ENCODE assay signal across 15 cellular contexts in genomic region chr2:168431301-168432024, GRCh38. TPM values are rescaled to one million over a fixed set of nuclear protein-coding genes. Genes with fewer than 3 reads are reported as not detected.
DNase-seq lines count a peak whose midpoint lies in the region; ATAC-seq lines count a peak whose summit lies in the region.
"Had no signal": no experiment of that assay in that cellular context is flagged by ENCODE, and none has a peak within 500 bp of the region (broad histone marks: within the 10 kb centered on the region; RNA-seq: fewer than 3 reads in every experiment).

No MANE protein-coding gene starts in this region.

- H3K27ac ChIP-seq in Karpas-422 (ENCODE audit: low read length), result no peak overlapping the region
- H3K27ac ChIP-seq: A549, C4-2B, Peyer's patch had no signal

- no peaks in the 10 kb centered on the region for H3K79me2 ChIP-seq in Karpas-422 (ENCODE audit: low read length)

- H3K9me3 ChIP-seq in HAP-1 (no peaks in the 10 kb centered on the region), Karpas-422 (ENCODE audit: low read length) (no peaks in the 10 kb centered on the region)
- H3K9me3 ChIP-seq: A549, Peyer's patch had no signal

- H3K4me3 ChIP-seq in HAP-1 (no peak overlapping the region), Karpas-422 (ENCODE audit: low read length) (no peak overlapping the region)
- H3K4me3 ChIP-seq: A549, Peyer's patch had no signal

- in situ Hi-C loops in HAP-1 (cut with MboI; ENCODE audit: low sequenced_read_pairs), result no loop called here

- peak overlapping the region; percentile 57 to 71 for H3K4me3 Mint-ChIP-seq in activated T-cell treated with anti-CD3 and anti-CD28 coated beads, Interleukin-2, amount 50 U/mL, for 72 hours
- H3K4me3 Mint-ChIP-seq in activated T-cell treated with anti-CD3 and anti-CD28 coated beads, Interleukin-2, amount 50 U/mL, for 4 hours, result no peak overlapping the region
- no peak overlapping the region for H3K4me3 Mint-ChIP-seq in activated T-helper 1 cell treated with anti-CD3 and anti-CD28 coated beads, Interleukin-12 subunit alpha, Interleukin-12 subunit beta, Interleukin-2, Interleukin-4 antibody, amounts not matched to agents 30 ng/mL and 10 ng/mL and 1 ng/mL, durations not matched to agents 14 hours and 24 hours and 36 hours

- no peaks in the 10 kb centered on the region for H3K9me2 ChIP-seq in Karpas-422 (replicated peaks; ENCODE audit: insufficient read depth, low read length)

- no peak overlapping the region for H2AFZ ChIP-seq in Karpas-422 (ENCODE audit: low read length)

- ATAC-seq in activated T-cell treated with anti-CD3 and anti-CD28 coated beads, Interleukin-2, amount 50 U/mL, for 72 hours (replicated peaks in 1 of 2), result peak; percentile 36 to 42
- ATAC-seq in activated T-cell treated with anti-CD3 and anti-CD28 coated beads, Interleukin-2, amount 50 U/mL, for 4 hours, result no peak
- ATAC-seq: A549 had no signal

- peaks cover 9% of the 10 kb centered on the region for H3K27me3 Mint-ChIP-seq in activated T-cell treated with anti-CD3 and anti-CD28 coated beads, Interleukin-2, amount 50 U/mL, for 72 hours (ENCODE audit: low read depth)
- no peaks in the 10 kb centered on the region for H3K27me3 Mint-ChIP-seq in activated T-cell treated with anti-CD3 and anti-CD28 coated beads, Interleukin-2, amount 50 U/mL, for 4 hours (ENCODE audit: low read depth)
- H3K27me3 Mint-ChIP-seq in activated T-helper 1 cell treated with anti-CD3 and anti-CD28 coated beads, Interleukin-12 subunit alpha, Interleukin-12 subunit beta, Interleukin-2, Interleukin-4 antibody, amounts not matched to agents 30 ng/mL and 10 ng/mL and 1 ng/mL, durations not matched to agents 14 hours and 24 hours and 36 hours (ENCODE audit: insufficient read depth), result peaks cover 4% of the 10 kb centered on the region

- H4K20me1 ChIP-seq in Karpas-422 (ENCODE audit: insufficient read depth, low read depth, low read length), result no peaks in the 10 kb centered on the region

- H3K36me3 ChIP-seq in HAP-1 (replicated peaks) (no peaks in the 10 kb centered on the region), Karpas-422 (ENCODE audit: insufficient read depth, low read length) (no peaks in the 10 kb centered on the region)
- H3K36me3 ChIP-seq: Peyer's patch had no signal

- H3K9me3 Mint-ChIP-seq in activated T-cell treated with anti-CD3 and anti-CD28 coated beads, Interleukin-2, amount 50 U/mL, for 72 hours, result no peaks in the 10 kb centered on the region
- H3K9me3 Mint-ChIP-seq in activated T-cell treated with anti-CD3 and anti-CD28 coated beads, Interleukin-2, amount 50 U/mL, for 4 hours, result no peaks in the 10 kb centered on the region
- H3K9me3 Mint-ChIP-seq in activated T-helper 1 cell treated with anti-CD3 and anti-CD28 coated beads, Interleukin-12 subunit alpha, Interleukin-12 subunit beta, Interleukin-2, Interleukin-4 antibody, amounts not matched to agents 30 ng/mL and 10 ng/mL and 1 ng/mL, durations not matched to agents 14 hours and 24 hours and 36 hours, result peaks cover 4% of the 10 kb centered on the region

- DNase-seq in activated T-cell treated with anti-CD3 and anti-CD28 coated beads, Interleukin-2, amount 50 U/mL, for 72 hours, result peak in 1 of 2 donors; percentile 9
- no peak for DNase-seq in activated T-cell treated with anti-CD3 and anti-CD28 coated beads, Interleukin-2, amount 50 U/mL, for 4 hours
- peak; percentile 47 to 91 for DNase-seq in HAP-1 (ENCODE audit: low spot score in 2 of 2)
- DNase-seq in activated T-helper 1 cell treated with anti-CD3 and anti-CD28 coated beads, Interleukin-12 subunit alpha, Interleukin-12 subunit beta, Interleukin-2, Interleukin-4 antibody, amounts not matched to agents 30 ng/mL and 10 ng/mL and 1 ng/mL, durations not matched to agents 14 hours and 24 hours and 36 hours (ENCODE audit: low spot score), result no peak
- DNase-seq in retina, result peak; percentile 18
- no peak for DNase-seq in SIG-M5 (lab: John Stamatoyannopoulos, UW)
- DNase-seq in Karpas-422, result no peak
- DNase-seq: DMS79, MM.1S, NCI-H1105, NCI-H1694 treated with DMSO at 0.1 percent for 48 hours, Peyer's patch, Right ventricle myocardium superior had no signal

- H3K4me1 ChIP-seq in HAP-1 (peaks cover 22% of the 10 kb centered on the region), Karpas-422 (ENCODE audit: low read length) (no peaks in the 10 kb centered on the region)
- H3K4me1 ChIP-seq: A549, Peyer's patch had no signal

- H3K4me2 ChIP-seq in Karpas-422 (ENCODE audit: low read depth, low read length, poor library complexity, severe bottlenecking), result no peak overlapping the region
- H3K4me2 ChIP-seq: A549 had no signal

- H3K36me3 Mint-ChIP-seq in activated T-cell treated with anti-CD3 and anti-CD28 coated beads, Interleukin-2, amount 50 U/mL, for 72 hours (ENCODE audit: insufficient read depth in 2 of 2), result peaks cover 0 to 4% of the 10 kb centered on the region in 2 donors
- no peaks in the 10 kb centered on the region for H3K36me3 Mint-ChIP-seq in activated T-cell treated with anti-CD3 and anti-CD28 coated beads, Interleukin-2, amount 50 U/mL, for 4 hours (ENCODE audit: insufficient read depth)
- peaks cover 4% of the 10 kb centered on the region for H3K36me3 Mint-ChIP-seq in activated T-helper 1 cell treated with anti-CD3 and anti-CD28 coated beads, Interleukin-12 subunit alpha, Interleukin-12 subunit beta, Interleukin-2, Interleukin-4 antibody, amounts not matched to agents 30 ng/mL and 10 ng/mL and 1 ng/mL, durations not matched to agents 14 hours and 24 hours and 36 hours (ENCODE audit: low read depth)

- H3K27ac Mint-ChIP-seq in activated T-cell treated with anti-CD3 and anti-CD28 coated beads, Interleukin-2, amount 50 U/mL, for 72 hours, result no peak overlapping the region
- peak overlapping the region; percentile 63 for H3K27ac Mint-ChIP-seq in activated T-helper 1 cell treated with anti-CD3 and anti-CD28 coated beads, Interleukin-12 subunit alpha, Interleukin-12 subunit beta, Interleukin-2, Interleukin-4 antibody, amounts not matched to agents 30 ng/mL and 10 ng/mL and 1 ng/mL, durations not matched to agents 14 hours and 24 hours and 36 hours

- H3K4me1 Mint-ChIP-seq in activated T-cell treated with anti-CD3 and anti-CD28 coated beads, Interleukin-2, amount 50 U/mL, for 72 hours (ENCODE audit: low read depth), result peaks cover 62% of the 10 kb centered on the region
- H3K4me1 Mint-ChIP-seq in activated T-cell treated with anti-CD3 and anti-CD28 coated beads, Interleukin-2, amount 50 U/mL, for 4 hours (ENCODE audit: low read depth), result peaks cover 43% of the 10 kb centered on the region
- peaks cover 61% of the 10 kb centered on the region for H3K4me1 Mint-ChIP-seq in activated T-helper 1 cell treated with anti-CD3 and anti-CD28 coated beads, Interleukin-12 subunit alpha, Interleukin-12 subunit beta, Interleukin-2, Interleukin-4 antibody, amounts not matched to agents 30 ng/mL and 10 ng/mL and 1 ng/mL, durations not matched to agents 14 hours and 24 hours and 36 hours (ENCODE audit: low read depth)

- H3K9ac ChIP-seq in Karpas-422 (ENCODE audit: low read length), result no peak overlapping the region

- H3K27me3 ChIP-seq in HAP-1 (ENCODE audit: low read depth) (no peaks in the 10 kb centered on the region), Karpas-422 (ENCODE audit: low read length) (peaks cover 2% of the 10 kb centered on the region; the same call in 1 of the 2 replicates)
- H3K27me3 ChIP-seq: Peyer's patch had no signal

- intact Hi-C loops in activated T-helper 1 cell treated with anti-CD3 and anti-CD28 coated beads, Interleukin-12 subunit alpha, Interleukin-12 subunit beta, Interleukin-2, Interleukin-4 antibody, amounts not matched to agents 30 ng/mL and 10 ng/mL and 1 ng/mL, durations not matched to agents 14 hours and 24 hours and 36 hours (cut with micrococcal nuclease), result loop anchor here (1.0 to 5.0 kb wide), 11 partner anchors 9 to 459 kb away; partner anchors contain the start of genes CERS6 and SPC25

RNA-seq across cellular contexts. Expression of gene CERS6, which starts 24.6 kb away (rescaled TPM):
- 10 to 100 TPM; 11.2 to 18.5 TPM for total RNA-seq in activated T-cell treated with anti-CD3 and anti-CD28 coated beads, Interleukin-2, amount 50 U/mL, for 72 hours
- total RNA-seq in activated T-cell treated with anti-CD3 and anti-CD28 coated beads, Interleukin-2, amount 50 U/mL, for 4 hours, result 10 to 100 TPM; 14.1 to 17.2 (median 16.7) TPM
- 27.0 and 27.1 TPM in 2 replicates for total RNA-seq in activated T-helper 1 cell treated with anti-CD3 and anti-CD28 coated beads, Interleukin-12 subunit alpha, Interleukin-12 subunit beta, Interleukin-2, Interleukin-4 antibody, amounts not matched to agents 30 ng/mL and 10 ng/mL and 1 ng/mL, durations not matched to agents 14 hours and 24 hours and 36 hours
- total RNA-seq in Karpas-422 (2014; rRNA removed; shearing (Covaris generic); ENCODE audit: low replicate concordance), result not detected in 2 replicates

Comparison
In these comparisons a context has a peak if more than half of its experiments do, and no peak if none do; other contexts are left out.
1. ATAC-seq: peak in activated T-cell treated with anti-CD3 and anti-CD28 coated beads, Interleukin-2, amount 50 U/mL, for 72 hours (2 of 2); none in activated T-cell treated with anti-CD3 and anti-CD28 coated beads, Interleukin-2, amount 50 U/mL, for 4 hours (0 of 2).
2. H3K4me3 Mint-ChIP-seq: peak in activated T-cell treated with anti-CD3 and anti-CD28 coated beads, Interleukin-2, amount 50 U/mL, for 72 hours (2 of 2); none in activated T-cell treated with anti-CD3 and anti-CD28 coated beads, Interleukin-2, amount 50 U/mL, for 4 hours (single experiment) and activated T-helper 1 cell treated with anti-CD3 and anti-CD28 coated beads, Interleukin-12 subunit alpha, Interleukin-12 subunit beta, Interleukin-2, Interleukin-4 antibody, amounts not matched to agents 30 ng/mL and 10 ng/mL and 1 ng/mL, durations not matched to agents 14 hours and 24 hours and 36 hours (single experiment).
3. DNase-seq: peak in HAP-1 (2 of 2) and retina (single experiment); none in activated T-cell treated with anti-CD3 and anti-CD28 coated beads, Interleukin-2, amount 50 U/mL, for 4 hours (single experiment), activated T-helper 1 cell treated with anti-CD3 and anti-CD28 coated beads, Interleukin-12 subunit alpha, Interleukin-12 subunit beta, Interleukin-2, Interleukin-4 antibody, amounts not matched to agents 30 ng/mL and 10 ng/mL and 1 ng/mL, durations not matched to agents 14 hours and 24 hours and 36 hours (single experiment), SIG-M5 (single experiment) and Karpas-422 (single experiment).
4. RNA of gene CERS6, which starts 24.6 kb away (total RNA-seq): 27.0 to 27.1 TPM in activated T-helper 1 cell treated with anti-CD3 and anti-CD28 coated beads, Interleukin-12 subunit alpha, Interleukin-12 subunit beta, Interleukin-2, Interleukin-4 antibody, amounts not matched to agents 30 ng/mL and 10 ng/mL and 1 ng/mL, durations not matched to agents 14 hours and 24 hours and 36 hours, 11.2 to 18.5 TPM in activated T-cell treated with anti-CD3 and anti-CD28 coated beads, Interleukin-2, amount 50 U/mL, for 72 hours and 14.1 to 17.2 TPM in activated T-cell treated with anti-CD3 and anti-CD28 coated beads, Interleukin-2, amount 50 U/mL, for 4 hours; not detected in Karpas-422; every median in the first group is over 10 times any median in the second.